In genomic region chr4:108620101-108620932, GRCh38 we compare ENCODE assay signal across 8 cellular contexts. TPM values are rescaled to one million over a fixed set of nuclear protein-coding genes. Genes with fewer than 3 reads are reported as not detected.
DNase-seq lines count a peak whose midpoint lies in the region; ATAC-seq and TF ChIP-seq lines count a peak whose summit lies in the region.

Gene RPL34 (plus strand): TSS chr4:108620576. CDS start chr4:108621960, 1,384 bp downstream.

- H3K4me1 ChIP-seq in adipocyte (ENCODE audit: control insufficient read depth, insufficient read depth, low read length): peaks cover 38% of the 10 kb centered on the region
- H3K4me1 ChIP-seq in cardiac muscle cell (ENCODE audit: low read depth): peaks cover 20% of the 10 kb centered on the region
- no peaks in the 10 kb centered on the region for H3K4me1 ChIP-seq in parathyroid adenoma
- H3K4me1 ChIP-seq in tibial nerve: peaks cover 0 to 40% (median 20%) of the 10 kb centered on the region in 4 donors

- peaks cover 38% of the 10 kb centered on the region for H3K36me3 ChIP-seq in adipocyte (ENCODE audit: control insufficient read depth, insufficient read depth, low read length, severe bottlenecking)
- H3K36me3 ChIP-seq in cardiac muscle cell: peaks cover 35% of the 10 kb centered on the region
- no peaks in the 10 kb centered on the region for H3K36me3 ChIP-seq in parathyroid adenoma (ENCODE audit: control insufficient read depth, insufficient read depth, low read length)
- H3K36me3 ChIP-seq in tibial nerve: peaks cover 0 to 47% (median 15%) of the 10 kb centered on the region in 3 donors

- H3K9me3 ChIP-seq in adipocyte (ENCODE audit: control insufficient read depth, low read length): peaks cover 5% of the 10 kb centered on the region
- no peaks in the 10 kb centered on the region for H3K9me3 ChIP-seq in cardiac muscle cell (ENCODE audit: low read depth)
- H3K9me3 ChIP-seq in parathyroid adenoma (ENCODE audit: control insufficient read depth, low read length): no peaks in the 10 kb centered on the region
- H3K9me3 ChIP-seq in tibial nerve: peaks cover 0 to 6% (median 0%) of the 10 kb centered on the region in 4 donors

- H2AFZ ChIP-seq in parathyroid adenoma: peak within 1 kb of the TSS; percentile 77

- peak; percentile 93 to 96 for TF ChIP-seq POLR2A in tibial nerve (IDR thresholded peaks at IDR 0.05)

- H3K27me3 ChIP-seq in adipocyte (replicated peaks; ENCODE audit: control insufficient read depth, insufficient read depth, low read length) (no peaks in the 10 kb centered on the region), cardiac muscle cell (no peaks in the 10 kb centered on the region), parathyroid adenoma (ENCODE audit: control insufficient read depth, insufficient read depth, low read length) (no peaks in the 10 kb centered on the region), tibial nerve (no peaks in the 10 kb centered on the region)

- TF ChIP-seq CTCF in GM12875 (IDR thresholded peaks at IDR 0.05; ENCODE audit: borderline replicate concordance, insufficient read depth, low read depth, low read length): no peak
- TF ChIP-seq CTCF in cardiac muscle cell (IDR thresholded peaks at IDR 0.05; ENCODE audit: low read depth, low read length): no peak
- no peak for TF ChIP-seq CTCF in parathyroid adenoma (IDR thresholded peaks at IDR 0.05)
- no peak for TF ChIP-seq CTCF in tibial nerve (IDR thresholded peaks at IDR 0.05)

- peak within 1 kb of the TSS; percentile 65 for H3K4me3 ChIP-seq in GM12875 (ENCODE audit: low read depth, low read length)
- H3K4me3 ChIP-seq in adipocyte (ENCODE audit: low read length): peak within 1 kb of the TSS; percentile 93
- H3K4me3 ChIP-seq in cardiac muscle cell: peak within 1 kb of the TSS; percentile 74
- H3K4me3 ChIP-seq in parathyroid adenoma (ENCODE audit: low read depth, low read length): peak within 1 kb of the TSS; percentile 87
- peak within 1 kb of the TSS; percentile 70 to 79 (median 75) for H3K4me3 ChIP-seq in tibial nerve

- peak within 1 kb of the TSS; percentile 88 for H3K4me2 ChIP-seq in parathyroid adenoma (ENCODE audit: low read length)

- peak; percentile 100 for ATAC-seq in HG02798 (IDR thresholded peaks at IDR 0.05; ENCODE audit: poor library complexity, unreplicated experiment)

- DNase-seq in NCI-H1436 (lab: John Stamatoyannopoulos, UW) (peak; percentile 95), T follicular helper cell (ENCODE audit: low read depth) (peak; percentile 96), adipocyte (ENCODE audit: low read depth) (peak; percentile 99), cardiac muscle cell (ENCODE audit: low read depth in 1 of 2, low spot score in 1 of 2) (peak; percentile 98 to 99), tibial nerve (ENCODE audit: low spot score in 2 of 2) (peak; percentile 93 to 98)

- peak; percentile 98 to 100 for TF ChIP-seq EP300 in tibial nerve (IDR thresholded peaks at IDR 0.05)

- H3K79me2 ChIP-seq in parathyroid adenoma: no peaks in the 10 kb centered on the region

- peak within 1 kb of the TSS; percentile 87 for H3K27ac ChIP-seq in cardiac muscle cell
- H3K27ac ChIP-seq in parathyroid adenoma: peak within 1 kb of the TSS; percentile 55
- peak within 1 kb of the TSS; percentile 52 to 87 (median 83) for H3K27ac ChIP-seq in tibial nerve

- H3K9ac ChIP-seq in adipocyte (ENCODE audit: low read length): peak within 1 kb of the TSS; percentile 95
- no peak within 1 kb of the TSS for H3K9ac ChIP-seq in parathyroid adenoma

- 1% methylated on average over 32 of the region's 32 CpGs for WGBS in tibial nerve, 2 donors

RNA-seq across cellular contexts. Expression of gene RPL34, which starts in this region (rescaled TPM):
- total RNA-seq in cardiac muscle cell (803 and 848 TPM in 2 replicates), tibial nerve (1,000 to 10,000 TPM in 1 of 4 donors, 100 to 1,000 TPM in 3; 554 to 1,152 (median 836) TPM)
- 830 and 922 TPM in 2 replicates for polyA plus RNA-seq in cardiac muscle cell

Comparison
In these comparisons a context has a peak if more than half of its experiments do, and no peak if none do; other contexts are left out.
1. Peak in every context shown above with its lines: DNase-seq, ATAC-seq, H3K4me3 ChIP-seq and H3K27ac ChIP-seq.